Comparison of ENCODE assay signal across 8 cellular contexts in genomic region chr16:997440-998051, GRCh38. TPM values are rescaled to one million over a fixed set of nuclear protein-coding genes. Genes with fewer than 3 reads are reported as not detected.
DNase-seq lines count a peak whose midpoint lies in the region; ATAC-seq and TF ChIP-seq lines count a peak whose summit lies in the region.

No MANE protein-coding gene starts in this region.

- peak overlapping the region; percentile 29 for H3K4me3 ChIP-seq in A673 (ENCODE audit: low read depth, low read length, poor library complexity, severe bottlenecking)

- no peak overlapping the region for H3K27ac ChIP-seq in A673 (ENCODE audit: low read depth, low read length, poor library complexity, severe bottlenecking)

- peaks cover 11% of the 10 kb centered on the region for H3K4me1 Mint-ChIP-seq in activated T-helper 17 cell treated with anti-CD3 and anti-CD28 coated beads, Interleukin-2, amount 50 U/mL, for 72 hours

- peak; percentile 60 for DNase-seq in A673 (ENCODE audit: low spot score)
- DNase-seq in NCI-H345 treated with DMSO at 0.1 percent for 48 hours (lab: John Stamatoyannopoulos, UW; ENCODE audit: unreplicated experiment), result peak; percentile 18
- peak; percentile 54 for DNase-seq in left cardiac atrium
- DNase-seq in stimulated activated CD4-positive, alpha-beta T cell treated with anti-CD3 and anti-CD28 coated beads, Interleukin-15, amount 100 ng/mL, for 1 hour (ENCODE audit: low read depth in 1 of 2, low spot score in 1 of 2), result peak; percentile 32 to 51
- DNase-seq in DMS 273 treated with DMSO at 0.1 percent for 48 hours (lab: John Stamatoyannopoulos, UW), result no peak
- DNase-seq in NCI-H748 (lab: John Stamatoyannopoulos, UW; ENCODE audit: unreplicated experiment), result no peak
- DNase-seq in HEK293T (ENCODE audit: extremely low spot score), result no peak

- POLR2A ChIA-PET in A673 (lab: Charles Lee; ENCODE audit: low non-redundant PET), result interaction anchor here (0.6 kb wide), 1 partner anchor 17 kb away, joined by 3 read pairs; no protein-coding TSS in a partner anchor
- POLR2A ChIA-PET in HEK293T (lab: Yijun Ruan, JAX), result interaction anchor here (1.1 kb wide), 1 partner anchor 16 kb away, joined by 6 read pairs; the partner anchor contains the start of gene SOX8

- H3K27ac Mint-ChIP-seq in activated T-helper 17 cell treated with anti-CD3 and anti-CD28 coated beads, Interleukin-2, amount 50 U/mL, for 72 hours, result peak overlapping the region; percentile 54

- H3K4me1 ChIP-seq in A673 (ENCODE audit: insufficient read depth, low read length, poor library complexity, severe bottlenecking), result peaks cover 14% of the 10 kb centered on the region

- H3K4me3 Mint-ChIP-seq in activated T-helper 17 cell treated with anti-CD3 and anti-CD28 coated beads, Interleukin-2, amount 50 U/mL, for 72 hours, result peak overlapping the region; percentile 56

- intact Hi-C loops in A673 (cut with micrococcal nuclease; ENCODE audit: unreplicated experiment) (no loop called here), left cardiac atrium (cut with DNase I) (no loop called here)

- no TSS peak for BruUV-seq in A673 (replicated peaks; lab: Mats Ljungman, UMichigan)

- H3K27me3 Mint-ChIP-seq in activated T-helper 17 cell treated with anti-CD3 and anti-CD28 coated beads, Interleukin-2, amount 50 U/mL, for 72 hours, result no peaks in the 10 kb centered on the region

- no peaks in the 10 kb centered on the region for H3K9me3 ChIP-seq in A673 (ENCODE audit: low read depth, low read length, poor library complexity, severe bottlenecking)

- H3K27me3 ChIP-seq in A673 (replicated peaks; ENCODE audit: insufficient read depth, low read depth, low read length, poor library complexity), result no peaks in the 10 kb centered on the region

- H3K9me3 Mint-ChIP-seq in activated T-helper 17 cell treated with anti-CD3 and anti-CD28 coated beads, Interleukin-2, amount 50 U/mL, for 72 hours, result no peaks in the 10 kb centered on the region

- no peak for TF ChIP-seq CTCF in A673 (conservative IDR thresholded peaks at IDR 0.05; ENCODE audit: low read depth, low read length)

- no peaks in the 10 kb centered on the region for H3K36me3 Mint-ChIP-seq in activated T-helper 17 cell treated with anti-CD3 and anti-CD28 coated beads, Interleukin-2, amount 50 U/mL, for 72 hours (ENCODE audit: low read depth)

- ATAC-seq in activated T-helper 17 cell treated with anti-CD3 and anti-CD28 coated beads, Interleukin-2, amount 50 U/mL, for 72 hours (replicated peaks), result peak; percentile 73
- peak; percentile 53 to 65 for ATAC-seq in left cardiac atrium

- CTCF ChIA-PET in A673 (lab: Charles Lee) (no interaction called here), HEK293T (lab: Yijun Ruan, JAX) (no interaction called here)

- no peaks in the 10 kb centered on the region for H3K36me3 ChIP-seq in A673 (ENCODE audit: insufficient read depth, low read length, poor library complexity, severe bottlenecking)

TF ChIP-seq in HEK293T, 16 proteins besides CTCF, POLR2A, EP300 and RAD21:
- TF ChIP-seq SUZ12 (IDR thresholded peaks at IDR 0.05) (no peak), HDGF (IDR thresholded peaks at IDR 0.05; ENCODE audit: borderline replicate concordance) (no peak), ARNT (IDR thresholded peaks at IDR 0.05) (no peak), SP1 (IDR thresholded peaks at IDR 0.05) (no peak), CTBP1 (IDR thresholded peaks at IDR 0.05; ENCODE audit: borderline replicate concordance) (no peak), TARDBP (IDR thresholded peaks at IDR 0.05) (no peak), BHLHE40 (IDR thresholded peaks at IDR 0.05; ENCODE audit: borderline replicate concordance) (no peak), ELF4 (IDR thresholded peaks at IDR 0.05) (no peak), LEF1 (IDR thresholded peaks at IDR 0.05; ENCODE audit: borderline replicate concordance) (no peak), L3MBTL2 (conservative IDR thresholded peaks at IDR 0.05) (no peak), ZNF384 (IDR thresholded peaks at IDR 0.05) (no peak), NFRKB (IDR thresholded peaks at IDR 0.05) (no peak), FOXK2 (IDR thresholded peaks at IDR 0.05) (no peak), FOXM1 (IDR thresholded peaks at IDR 0.05; ENCODE audit: borderline replicate concordance) (no peak), FOXA1 (IDR thresholded peaks at IDR 0.05) (no peak), PKNOX1 (IDR thresholded peaks at IDR 0.05) (no peak)
TF ChIP-seq in HEK293T: peak in this region for 0.

RNA-seq across cellular contexts. Expression of gene SOX8, which starts 16.0 kb away (rescaled TPM):
- total RNA-seq in A673 (2021), result 1.4 and 2.0 TPM in 2 replicates
- 1 to 10 TPM in 1 of 2 donors, under 1 TPM in 1; 0.35 to 3.8 TPM for total RNA-seq in activated T-helper 17 cell treated with anti-CD3 and anti-CD28 coated beads, Interleukin-2, amount 50 U/mL, for 72 hours
- 1 to 10 TPM; 1.3 to 3.0 TPM for total RNA-seq in left cardiac atrium

RNA-seq across cellular contexts. Expression of gene LMF1, which starts 26.8 kb away (rescaled TPM):
- total RNA-seq in A673 (2021) (21.0 and 26.3 TPM in 2 replicates), left cardiac atrium (10 to 100 TPM; 11.9 to 12.0 TPM)
- 10 to 100 TPM; 12.3 to 17.8 TPM for total RNA-seq in activated T-helper 17 cell treated with anti-CD3 and anti-CD28 coated beads, Interleukin-2, amount 50 U/mL, for 72 hours

Comparison
In these comparisons a context has a peak if more than half of its experiments do, and no peak if none do; other contexts are left out.
1. DNase-seq: peak in A673 (single experiment), NCI-H345 treated with DMSO at 0.1 percent for 48 hours (single experiment), left cardiac atrium (single experiment) and stimulated activated CD4-positive, alpha-beta T cell treated with anti-CD3 and anti-CD28 coated beads, Interleukin-15, amount 100 ng/mL, for 1 hour (2 of 2); none in DMS 273 treated with DMSO at 0.1 percent for 48 hours (single experiment), NCI-H748 (single experiment) and HEK293T (single experiment).